Comparison of ENCODE assay signal across 21 cellular contexts in the genomic region with DNA sequence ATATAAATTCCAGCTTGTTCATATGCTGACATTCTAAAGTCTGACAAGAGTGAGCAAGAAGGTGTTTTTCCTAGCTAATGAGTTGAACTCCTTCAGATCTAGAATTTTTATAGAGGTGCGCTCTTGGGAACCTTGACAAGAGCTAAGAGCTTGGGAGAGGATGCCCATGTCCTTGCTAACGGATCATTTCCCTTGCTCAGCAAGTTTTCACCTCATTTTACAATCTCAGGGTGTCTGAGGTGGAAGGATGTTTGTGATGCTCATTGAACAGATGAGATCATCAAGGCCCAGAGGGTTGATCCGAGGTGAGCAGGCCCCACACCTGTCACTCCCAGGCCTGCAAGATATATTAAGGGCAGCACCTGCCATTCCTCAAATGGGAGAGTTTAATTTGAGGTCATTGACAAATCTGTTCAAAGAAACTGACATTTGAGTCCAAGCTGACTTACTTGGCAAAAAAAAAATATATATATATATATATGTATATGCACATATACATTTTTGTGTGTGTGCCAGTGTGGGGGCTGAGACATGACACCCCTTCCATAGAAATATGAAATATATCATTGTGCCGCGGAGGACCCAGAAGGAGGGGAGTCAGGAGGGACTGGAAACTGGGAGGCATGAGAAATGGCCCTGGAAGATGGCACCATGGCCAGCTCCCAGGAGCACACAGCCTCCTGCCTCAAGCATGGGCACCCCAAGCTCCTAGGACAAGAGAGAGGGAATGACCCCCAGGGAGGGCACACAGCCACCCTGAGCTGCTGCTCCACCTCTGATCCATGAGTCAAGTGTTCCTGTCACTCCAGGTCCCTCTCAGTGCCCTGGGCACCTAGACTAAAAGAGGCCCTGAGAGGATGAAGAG. TPM values are rescaled to one million over a fixed set of nuclear protein-coding genes. Genes with fewer than 3 reads are reported as not detected.
A peak's percentile ranks its signal among the peaks of the same experiment; 100 is the strongest.
DNase-seq lines count a peak whose midpoint lies in the region; ATAC-seq, FAIRE-seq and TF ChIP-seq lines count a peak whose summit lies in the region.
"Had no signal": no experiment of that assay in that cellular context is flagged by ENCODE, and none has a peak within 500 bp of the region (broad histone marks: within the 10 kb centered on the region; RNA-seq: fewer than 3 reads in every experiment).

No MANE protein-coding gene starts in this region.

- DNase-seq in A549 (ENCODE audit: low read depth in 1 of 2, low spot score in 1 of 2) (no peak), GM23338 (ENCODE audit: low spot score) (no peak), RPMI8226 (peak; percentile 73), CD14-positive monocyte (ENCODE audit: low spot score) (no peak), left lung (no peak), hepatocyte (ENCODE audit: low spot score) (no peak), Right ventricle myocardium inferior (ENCODE audit: missing footprints) (no peak)
- DNase-seq: 8988T; CD4-positive, CD25-positive, alpha-beta regulatory T cell; CD8-positive, alpha-beta memory T cell; COR-L47; KG1 had no signal

- H3F3A ChIP-seq in GM23338 (replicated peaks; ENCODE audit: low read depth) = no peaks in the 10 kb centered on the region

- TF ChIP-seq POLR2A in A549 (IDR thresholded peaks at IDR 0.05; ENCODE audit: low read length) = no peak

- no peak for FAIRE-seq in A549 (lab: Jason Lieb, UNC)
- FAIRE-seq: D721Med, G401.6, GM12891, GM19239 had no signal

- H3K27me3 Mint-ChIP-seq in GM23338 (ENCODE audit: insufficient read depth, low read depth, poor library complexity) (peaks cover 6% of the 10 kb centered on the region), CD14-positive monocyte (ENCODE audit: low read depth in 3 of 3) (peaks cover 0 to 3% (median 1%) of the 10 kb centered on the region in 3 donors)
- H3K27me3 Mint-ChIP-seq: CD8-positive, alpha-beta memory T cell had no signal

- no peak overlapping the region for H2AFZ ChIP-seq in GM23338
- no peak overlapping the region for H2AFZ ChIP-seq in KMS-11 (ENCODE audit: low read depth)
- no peak overlapping the region for H2AFZ ChIP-seq in hepatocyte

- H3K36me3 Mint-ChIP-seq in GM23338 (ENCODE audit: low read depth) = peaks cover 2% of the 10 kb centered on the region; the same call in 1 of the 3 replicates
- H3K36me3 Mint-ChIP-seq in CD14-positive monocyte = no peaks in the 10 kb centered on the region
- H3K36me3 Mint-ChIP-seq: CD4-positive, CD25-positive, alpha-beta regulatory T cell; CD8-positive, alpha-beta memory T cell had no signal

- no peak for TF ChIP-seq RAD21 in A549 (conservative IDR thresholded peaks at IDR 0.05 in 1 of 2, IDR thresholded peaks at IDR 0.05 in 1 of 2)

- no peaks in the 10 kb centered on the region for H3K79me2 ChIP-seq in GM23338 (replicated peaks; ENCODE audit: insufficient read depth)
- H3K79me2 ChIP-seq in KMS-11 (ENCODE audit: insufficient read depth, low read depth) = no peaks in the 10 kb centered on the region
- H3K79me2 ChIP-seq in hepatocyte = no peaks in the 10 kb centered on the region

- POLR2A ChIA-PET in A549 (lab: Yijun Ruan, JAX) = no interaction called here

- H3K27me3 ChIP-seq in GM23338 (ENCODE audit: insufficient read depth) = no peaks in the 10 kb centered on the region
- no peaks in the 10 kb centered on the region for H3K27me3 ChIP-seq in KMS-11 (ENCODE audit: insufficient read depth, low read depth)
- H3K27me3 ChIP-seq in left lung = no peaks in the 10 kb centered on the region
- H3K27me3 ChIP-seq in hepatocyte = no peaks in the 10 kb centered on the region

- peak overlapping the region; percentile 25; the same call in 1 of the 2 replicates for H3K9ac ChIP-seq in KMS-11

- CTCF ChIA-PET in A549 (lab: Yijun Ruan, JAX) = interaction anchor here (0.7 kb wide), 1 partner anchor 42 kb away, joined by 3 read pairs; no protein-coding TSS in a partner anchor

- 43% methylated on average over 5 of the region's 5 CpGs for WGBS in A549 (ENCODE audit: missing lambda C conversion rate)
- 87% methylated on average over 5 of the region's 5 CpGs for WGBS in hepatocyte (ENCODE audit: low lambda C conversion rate, missing lambda C conversion rate)

- no peaks in the 10 kb centered on the region for H3K9me2 ChIP-seq in GM23338 (ENCODE audit: insufficient read depth)
- H3K9me2 ChIP-seq in hepatocyte (replicated peaks; ENCODE audit: insufficient read depth) = no peaks in the 10 kb centered on the region

- TF ChIP-seq CTCF in A549 (IDR thresholded peaks at IDR 0.05) = no peak
- TF ChIP-seq CTCF in GM23338 (conservative IDR thresholded peaks at IDR 0.05; ENCODE audit: low read depth in 2 of 2) = no peak
- TF ChIP-seq CTCF in KMS-11 (conservative IDR thresholded peaks at IDR 0.05; ENCODE audit: low read depth, low read length) = no peak
- TF ChIP-seq CTCF in CD14-positive monocyte (IDR thresholded peaks at IDR 0.05) = no peak
- no peak for TF ChIP-seq CTCF in left lung (IDR thresholded peaks at IDR 0.05)
- no peak for TF ChIP-seq CTCF in hepatocyte (IDR thresholded peaks at IDR 0.05; ENCODE audit: poor library complexity)

- intact Hi-C loops in CD14-positive monocyte (cut with micrococcal nuclease) (no loop called here), left lung (cut with DNase I) (no loop called here), Right ventricle myocardium inferior (cut with DNase I) (no loop called here)

- ATAC-seq in A549 (no peak), GM23338 (no peak), left lung (no peak), Right ventricle myocardium inferior (no peak)

- H3K27ac Mint-ChIP-seq in GM23338 = no peak overlapping the region
- no peak overlapping the region for H3K27ac Mint-ChIP-seq in CD14-positive monocyte
- H3K27ac Mint-ChIP-seq: CD4-positive, CD25-positive, alpha-beta regulatory T cell; CD8-positive, alpha-beta memory T cell had no signal

- H3K27ac ChIP-seq in A549 (no peak overlapping the region), GM23338 (ENCODE audit: low read depth) (no peak overlapping the region), KMS-11 (peak overlapping the region; percentile 100), left lung (no peak overlapping the region), hepatocyte (no peak overlapping the region)

- H3K36me3 ChIP-seq in GM23338 (ENCODE audit: insufficient read depth) (no peaks in the 10 kb centered on the region), KMS-11 (ENCODE audit: insufficient read depth) (no peaks in the 10 kb centered on the region), left lung (no peaks in the 10 kb centered on the region), hepatocyte (replicated peaks; ENCODE audit: insufficient read depth, low read depth) (no peaks in the 10 kb centered on the region)
- H3K36me3 ChIP-seq: HAP-1 had no signal

- H3K4me2 ChIP-seq in A549 (no peak overlapping the region), GM23338 (no peak overlapping the region), KMS-11 (peak overlapping the region; percentile 95; the same call in 1 of the 2 replicates), hepatocyte (no peak overlapping the region)

- H3K4me3 Mint-ChIP-seq in GM23338 = no peak overlapping the region
- H3K4me3 Mint-ChIP-seq in CD14-positive monocyte = no peak overlapping the region
- H3K4me3 Mint-ChIP-seq: CD4-positive, CD25-positive, alpha-beta regulatory T cell; CD8-positive, alpha-beta memory T cell had no signal

- H3K9me3 ChIP-seq in A549 = no peaks in the 10 kb centered on the region
- H3K9me3 ChIP-seq in left lung = no peaks in the 10 kb centered on the region
- no peaks in the 10 kb centered on the region for H3K9me3 ChIP-seq in hepatocyte (ENCODE audit: low read depth)
- H3K9me3 ChIP-seq: HAP-1 had no signal

- H3K9me3 Mint-ChIP-seq in GM23338 (no peaks in the 10 kb centered on the region), CD14-positive monocyte (peaks cover 0 to 16% (median 9%) of the 10 kb centered on the region in 7 donors)
- H3K9me3 Mint-ChIP-seq: CD8-positive, alpha-beta memory T cell had no signal

- H3K4me1 Mint-ChIP-seq in GM23338 = peaks cover 4% of the 10 kb centered on the region; the same call in 1 of the 3 replicates
- H3K4me1 Mint-ChIP-seq in CD14-positive monocyte = peaks cover 3% of the 10 kb centered on the region
- H3K4me1 Mint-ChIP-seq: CD4-positive, CD25-positive, alpha-beta regulatory T cell; CD8-positive, alpha-beta memory T cell had no signal

- TF ChIP-seq EP300 in A549 (IDR thresholded peaks at IDR 0.05) = no peak

- H3K4me3 ChIP-seq in A549 (no peak overlapping the region), GM23338 (no peak overlapping the region), KMS-11 (IDR thresholded peaks at IDR 0.05; ENCODE audit: insufficient read depth, low read depth, low read length) (no peak overlapping the region), left lung (no peak overlapping the region), hepatocyte (no peak overlapping the region)
- H3K4me3 ChIP-seq: HAP-1 had no signal

- no peaks in the 10 kb centered on the region for H3K4me1 ChIP-seq in A549
- H3K4me1 ChIP-seq in GM23338 (ENCODE audit: insufficient read depth) = no peaks in the 10 kb centered on the region
- H3K4me1 ChIP-seq in KMS-11 (ENCODE audit: low read depth, poor library complexity, severe bottlenecking) = peaks cover 96% of the 10 kb centered on the region
- H3K4me1 ChIP-seq in left lung = no peaks in the 10 kb centered on the region
- H3K4me1 ChIP-seq in hepatocyte (ENCODE audit: insufficient read depth) = no peaks in the 10 kb centered on the region
- H3K4me1 ChIP-seq: HAP-1 had no signal

- H4K20me1 ChIP-seq in GM23338 (replicated peaks; ENCODE audit: insufficient read depth) (no peaks in the 10 kb centered on the region), KMS-11 (ENCODE audit: insufficient read depth) (no peaks in the 10 kb centered on the region), hepatocyte (ENCODE audit: insufficient read depth, poor library complexity, severe bottlenecking) (no peaks in the 10 kb centered on the region)

TF ChIP-seq in A549, 52 proteins besides CTCF, POLR2A, EP300 and RAD21 (continues in another document):
- TF ChIP-seq MAFK (IDR thresholded peaks at IDR 0.05; ENCODE audit: partially characterized antibody) = peak; percentile 63
- TF ChIP-seq CBX2 (IDR thresholded peaks at IDR 0.05; ENCODE audit: borderline replicate concordance, low read depth) = no peak
- no peak for TF ChIP-seq JUN (IDR thresholded peaks at IDR 0.05)

RNA-seq across cellular contexts. Expression of a gene that starts 17.3 kb away (rescaled TPM):
- polyA plus RNA-seq in A549 (2011; rRNA removed) (not detected in 2 replicates), A549 (2017; fragmentation: RNase III; extraction: RNeasy Plus Mini Kit Qiagen cat#74134 plus additional on column Dnase treatment) (not detected in 3 replicates), GM23338 (2016; fragmentation: Nextera tagmentation; extraction: Ambion mirVana) (not detected in 2 replicates), CD14-positive monocyte (not detected), hepatocyte (0.69 TPM in 1 of 2 replicates, not detected in the other)
- polyA plus RNA-seq in A549 (2012; cell fraction: cytosol; rRNA removed) = not detected in 2 replicates
- polyA plus RNA-seq in A549 (2012; cell fraction: nucleus; rRNA removed) = not detected in 2 replicates
- not detected in 2 replicates for polyA minus RNA-seq in A549 (2011; rRNA and poly(A)+ RNA removed)
- total RNA-seq in GM23338 (2014; rRNA removed; shearing (Covaris generic)) = not detected in 2 replicates
- total RNA-seq in left lung (under 1 TPM in 1 of 2 donors, not detected in 1; 0.23 TPM), hepatocyte (0.13 TPM in 1 of 2 replicates, not detected in the other), Right ventricle myocardium inferior (not detected)
- total RNA-seq: CD4-positive, CD25-positive, alpha-beta regulatory T cell; CD8-positive, alpha-beta memory T cell; H4; HT-29 had no signal
- polyA plus RNA-seq: BJ; CD4-positive, CD25-positive, alpha-beta regulatory T cell; CD8-positive, alpha-beta memory T cell had no signal
